ENCODE assay signal across 8 cellular contexts in genomic region chr2:96536445-96537065, GRCh38. TPM values are rescaled to one million over a fixed set of nuclear protein-coding genes. Genes with fewer than 3 reads are reported as not detected.
DNase-seq lines count a peak whose midpoint lies in the region; ATAC-seq and TF ChIP-seq lines count a peak whose summit lies in the region.

Gene ARID5A (plus strand): TSS chr2:96536752. CDS start chr2:96536827, 75 bp downstream.

- in situ Hi-C loops in astrocyte of the cerebellum (cut with HindIII; ENCODE audit: low sequenced_read_pairs) = loop anchor here (25.0 kb wide), 1 partner anchor 249 kb away; no protein-coding TSS in a partner anchor

- ATAC-seq in GM18511 (IDR thresholded peaks at IDR 0.05; ENCODE audit: unreplicated experiment) = peak; percentile 56
- ATAC-seq in HG02973 (IDR thresholded peaks at IDR 0.05; ENCODE audit: unreplicated experiment) = peak; percentile 41
- ATAC-seq in sciatic nerve = peak; percentile 79

- DNase-seq in NCI-H2029 (lab: John Stamatoyannopoulos, UW) (peak; percentile 71), T1000 (lab: John Stamatoyannopoulos, UW) (peak; percentile 63), astrocyte of the cerebellum (ENCODE audit: low read depth) (peak; percentile 58), hypothalamus (lab: John Stamatoyannopoulos, UW) (peak in 48 of 51 donors; percentile 38 to 95 (median 82)), sciatic nerve (ENCODE audit: low spot score) (peak; percentile 97), GOT3 (lab: John Stamatoyannopoulos, UW) (no peak)

- intact Hi-C loops in sciatic nerve (cut with DNase I) = no loop called here

- peak; percentile 29 for TF ChIP-seq CTCF in astrocyte of the cerebellum (IDR thresholded peaks at IDR 0.05; ENCODE audit: low read depth, low read length, missing control alignments)

- peak within 1 kb of the TSS; percentile 63 for H3K4me3 ChIP-seq in astrocyte of the cerebellum (ENCODE audit: low read depth, low read length)

RNA-seq across cellular contexts. Expression of gene ARID5A, which starts in this region (rescaled TPM):
- total RNA-seq in sciatic nerve = 44.8 TPM
